ENCODE assay signal across 23 cellular contexts in genomic region chr17:3857261-3858105, GRCh38. TPM values are rescaled to one million over a fixed set of nuclear protein-coding genes. Genes with fewer than 3 reads are reported as not detected.
A peak's percentile ranks its signal among the peaks of the same experiment; 100 is the strongest.
DNase-seq lines count a peak whose midpoint lies in the region; ATAC-seq and TF ChIP-seq lines count a peak whose summit lies in the region.
"Had no signal": no experiment of that assay in that cellular context is flagged by ENCODE, and none has a peak within 500 bp of the region (broad histone marks: within the 10 kb centered on the region; RNA-seq: fewer than 3 reads in every experiment).

No MANE protein-coding gene starts in this region.

- H3K4me2 ChIP-seq in osteoblast (ENCODE audit: insufficient read depth, low read length), result no peak overlapping the region

- H3K36me3 Mint-ChIP-seq in WTC11, result peaks cover 2% of the 10 kb centered on the region; the same call in 1 of the 2 replicates
- H3K36me3 Mint-ChIP-seq in stimulated activated naive B cell treated with anti-CD40 and anti-IgM and Interleukin-4, amounts not matched to agents 10 μg/mL and 1 μg/mL and 100 μg/mL, for 72 hours, result peaks cover 12 to 13% of the 10 kb centered on the region in 2 donors

- no peaks in the 10 kb centered on the region for H3K27me3 ChIP-seq in osteoblast (ENCODE audit: insufficient read depth, low read length)
- H3K27me3 ChIP-seq in thyroid gland, result no peaks in the 10 kb centered on the region
- H3K27me3 ChIP-seq in ascending aorta, result no peaks in the 10 kb centered on the region

- H3K4me3 ChIP-seq in osteoblast (ENCODE audit: insufficient read depth, low read length) (no peak overlapping the region), thyroid gland (replicated peaks in 1 of 3) (no peak overlapping the region), ascending aorta (no peak overlapping the region)
- H3K4me3 ChIP-seq: HAP-1 had no signal

- no peaks in the 10 kb centered on the region; the same call in 1 of the 2 replicates for H3K27me3 Mint-ChIP-seq in WTC11 (ENCODE audit: low read depth)
- peaks cover 9 to 10% of the 10 kb centered on the region in 2 donors for H3K27me3 Mint-ChIP-seq in stimulated activated naive B cell treated with anti-CD40 and anti-IgM and Interleukin-4, amounts not matched to agents 10 μg/mL and 1 μg/mL and 100 μg/mL, for 72 hours

- H3K4me1 Mint-ChIP-seq in WTC11, result no peaks in the 10 kb centered on the region
- no peaks in the 10 kb centered on the region for H3K4me1 Mint-ChIP-seq in stimulated activated naive B cell treated with anti-CD40 and anti-IgM and Interleukin-4, amounts not matched to agents 10 μg/mL and 1 μg/mL and 100 μg/mL, for 72 hours
- H3K4me1 Mint-ChIP-seq: CD8-positive, alpha-beta memory T cell had no signal

- no peaks in the 10 kb centered on the region for H3K79me2 ChIP-seq in osteoblast (ENCODE audit: insufficient read depth, low read length)

- no peak for TF ChIP-seq CTCF in WTC11 (IDR thresholded peaks at IDR 0.05)
- no peak for TF ChIP-seq CTCF in osteoblast (IDR thresholded peaks at IDR 0.05; ENCODE audit: extremely low read depth, low read depth, low read length)
- no peak for TF ChIP-seq CTCF in thyroid gland (IDR thresholded peaks at IDR 0.05)
- TF ChIP-seq CTCF in ascending aorta (IDR thresholded peaks at IDR 0.05), result no peak

- CTCF ChIA-PET in WTC11 (lab: Charles Lee), result interaction anchor here (0.8 to 2.9 kb wide), 8 partner anchors 11 to 162 kb away, joined by 3 to 32 read pairs (median 6); partner anchors contain the start of genes NCBP3 and P2RX5

- TF ChIP-seq POLR2A in thyroid gland (IDR thresholded peaks at IDR 0.05), result no peak

- no peak overlapping the region for H3K4me3 Mint-ChIP-seq in WTC11
- no peak overlapping the region for H3K4me3 Mint-ChIP-seq in stimulated activated naive B cell treated with anti-CD40 and anti-IgM and Interleukin-4, amounts not matched to agents 10 μg/mL and 1 μg/mL and 100 μg/mL, for 72 hours
- H3K4me3 Mint-ChIP-seq: CD8-positive, alpha-beta memory T cell had no signal

- H2AFZ ChIP-seq in osteoblast (ENCODE audit: low read length), result no peak overlapping the region

- H3K27ac ChIP-seq in osteoblast (ENCODE audit: low read depth, low read length) (no peak overlapping the region), thyroid gland (no peak overlapping the region), ascending aorta (no peak overlapping the region)
- H3K27ac ChIP-seq: HL-60, RWPE1 had no signal

- no peaks in the 10 kb centered on the region for H4K20me1 ChIP-seq in osteoblast (ENCODE audit: insufficient read depth, low read length)

- H3K9me3 ChIP-seq in osteoblast (ENCODE audit: low read depth, low read length) (no peaks in the 10 kb centered on the region), thyroid gland (no peaks in the 10 kb centered on the region), ascending aorta (no peaks in the 10 kb centered on the region)
- H3K9me3 ChIP-seq: HAP-1 had no signal

- H3K4me1 ChIP-seq in osteoblast (ENCODE audit: insufficient read depth, low read length), result no peaks in the 10 kb centered on the region
- H3K4me1 ChIP-seq in thyroid gland, result peaks cover 0 to 6% of the 10 kb centered on the region in 2 donors
- no peaks in the 10 kb centered on the region for H3K4me1 ChIP-seq in ascending aorta

- no peak for DNase-seq in WTC11 (ENCODE audit: low spot score)
- DNase-seq in osteoblast (ENCODE audit: insufficient read length, low spot score, missing footprints), result peak; percentile 76
- no peak for DNase-seq in stimulated activated naive B cell treated with anti-CD40 and anti-IgM and Interleukin-4, amounts not matched to agents 10 μg/mL and 1 μg/mL and 100 μg/mL, for 72 hours
- DNase-seq in thyroid gland, result no peak
- DNase-seq in ascending aorta (ENCODE audit: low spot score in 2 of 2), result no peak
- no peak for DNase-seq in NCI-H1436 (lab: John Stamatoyannopoulos, UW)
- DNase-seq: ACHN; C1 segment of cervical spinal cord; CD8-positive, alpha-beta memory T cell; DMS53; EL; IMR-90; NCI-H1417 treated with DMSO at 0.1 percent for 48 hours; NCI-H1930; NCI-H226; NCI-H524; PC-3 had no signal

- ATAC-seq in WTC11 (peak; percentile 57), esophagus mucosa (peak; percentile 29)
- ATAC-seq in stimulated activated naive B cell treated with anti-CD40 and anti-IgM and Interleukin-4, amounts not matched to agents 10 μg/mL and 1 μg/mL and 100 μg/mL, for 72 hours (replicated peaks), result no peak
- ATAC-seq: PC-3 had no signal

- H3K36me3 ChIP-seq in osteoblast (ENCODE audit: insufficient read depth, low read length), result peaks cover 8% of the 10 kb centered on the region
- H3K36me3 ChIP-seq in thyroid gland, result peaks cover 0 to 11% of the 10 kb centered on the region in 2 donors
- peaks cover 9 to 23% of the 10 kb centered on the region in 2 donors for H3K36me3 ChIP-seq in ascending aorta
- H3K36me3 ChIP-seq: HAP-1 had no signal

- WGBS in thyroid gland, 2 donors, result 83 to 90% methylated on average over 12 to 16 of the region's 16 CpGs

- no peak overlapping the region for H3K27ac Mint-ChIP-seq in WTC11
- H3K27ac Mint-ChIP-seq in stimulated activated naive B cell treated with anti-CD40 and anti-IgM and Interleukin-4, amounts not matched to agents 10 μg/mL and 1 μg/mL and 100 μg/mL, for 72 hours, result peak overlapping the region; percentile 39
- H3K27ac Mint-ChIP-seq: CD8-positive, alpha-beta memory T cell had no signal

- intact Hi-C loops in thyroid gland (cut with DNase I), result no loop called here
- intact Hi-C loops in ascending aorta (cut with DNase I), result no loop called here

- H3K9me3 Mint-ChIP-seq in WTC11, result peaks cover 8% of the 10 kb centered on the region
- H3K9me3 Mint-ChIP-seq in stimulated activated naive B cell treated with anti-CD40 and anti-IgM and Interleukin-4, amounts not matched to agents 10 μg/mL and 1 μg/mL and 100 μg/mL, for 72 hours, result no peaks in the 10 kb centered on the region
- H3K9me3 Mint-ChIP-seq: CD8-positive, alpha-beta memory T cell had no signal

- POLR2A ChIA-PET in WTC11 (lab: Charles Lee), result interaction anchor here (1.6 kb wide), 1 partner anchor 11 kb away, joined by 6 read pairs; the partner anchor contains the start of gene NCBP3

TF ChIP-seq in WTC11, 78 proteins besides CTCF, POLR2A, EP300 and RAD21 (continues in another document):
- TF ChIP-seq HMGA2 (CRISPR knock-in tag; IDR thresholded peaks at IDR 0.05) (no peak), ARID4B (CRISPR knock-in tag; IDR thresholded peaks at IDR 0.05; ENCODE audit: borderline replicate concordance) (no peak), MLX (CRISPR knock-in tag; IDR thresholded peaks at IDR 0.05) (no peak)

RNA-seq across cellular contexts. Expression of gene NCBP3, which starts 11.4 kb away (rescaled TPM):
- total RNA-seq in WTC11 (2021), result 48.7 to 51.3 TPM (median 49.6 TPM) in 3 replicates
- 14.9 TPM for total RNA-seq in esophagus mucosa
- 21.4 and 24.2 TPM in 2 replicates for total RNA-seq in osteoblast
- total RNA-seq in thyroid gland, result 100 to 1,000 TPM in 1 of 4 donors, 10 to 100 TPM in 3; 28.4 to 265 (median 36.1) TPM
- 3.9 TPM for total RNA-seq in ascending aorta

RNA-seq across cellular contexts. Expression of gene CAMKK1, which starts 35.4 kb away (rescaled TPM):
- total RNA-seq in WTC11 (2021) (8.0 to 9.6 TPM (median 8.7 TPM) in 3 replicates), esophagus mucosa (4.2 TPM), osteoblast (8.7 and 9.1 TPM in 2 replicates), thyroid gland (10 to 100 TPM in 1 of 4 donors, 1 to 10 TPM in 3; 5.9 to 10.1 (median 7.9) TPM), ascending aorta (3.6 TPM)

RNA-seq across cellular contexts. Expression of gene ITGAE, which starts 56.5 kb away (rescaled TPM):
- total RNA-seq in WTC11 (2021), result 18.6 to 21.3 TPM (median 19.5 TPM) in 3 replicates
- 19.4 TPM for total RNA-seq in esophagus mucosa
- 10.5 and 12.4 TPM in 2 replicates for total RNA-seq in osteoblast
- total RNA-seq in thyroid gland, result 10 to 100 TPM in 3 of 4 donors, 1 to 10 TPM in 1; 5.5 to 31.9 (median 19.4) TPM
- total RNA-seq in ascending aorta, result 15.8 TPM

RNA-seq across cellular contexts. Expression of gene P2RX1, which starts 58.8 kb away (rescaled TPM):
- 0.07 TPM in 1 of 3 replicates, not detected in the others for total RNA-seq in WTC11 (2021)
- 0.68 TPM for total RNA-seq in esophagus mucosa
- total RNA-seq in osteoblast, result under 0.01 TPM in 1 of 2 replicates, not detected in the other
- total RNA-seq in thyroid gland, result under 1 TPM in 3 of 4 donors, not detected in 1; 0.11 to 0.54 (median 0.21) TPM
- total RNA-seq in ascending aorta, result not detected
- total RNA-seq: HT1080, IMR-90, M059J, PC-3 had no signal

Comparison
In these comparisons a context has a peak if more than half of its experiments do, and no peak if none do; other contexts are left out.
1. ATAC-seq: peak in WTC11 (single experiment) and esophagus mucosa (single experiment); none in stimulated activated naive B cell treated with anti-CD40 and anti-IgM and Interleukin-4, amounts not matched to agents 10 μg/mL and 1 μg/mL and 100 μg/mL, for 72 hours (0 of 2).